Comparison of ENCODE assay signal across 8 cellular contexts in the genomic region with DNA sequence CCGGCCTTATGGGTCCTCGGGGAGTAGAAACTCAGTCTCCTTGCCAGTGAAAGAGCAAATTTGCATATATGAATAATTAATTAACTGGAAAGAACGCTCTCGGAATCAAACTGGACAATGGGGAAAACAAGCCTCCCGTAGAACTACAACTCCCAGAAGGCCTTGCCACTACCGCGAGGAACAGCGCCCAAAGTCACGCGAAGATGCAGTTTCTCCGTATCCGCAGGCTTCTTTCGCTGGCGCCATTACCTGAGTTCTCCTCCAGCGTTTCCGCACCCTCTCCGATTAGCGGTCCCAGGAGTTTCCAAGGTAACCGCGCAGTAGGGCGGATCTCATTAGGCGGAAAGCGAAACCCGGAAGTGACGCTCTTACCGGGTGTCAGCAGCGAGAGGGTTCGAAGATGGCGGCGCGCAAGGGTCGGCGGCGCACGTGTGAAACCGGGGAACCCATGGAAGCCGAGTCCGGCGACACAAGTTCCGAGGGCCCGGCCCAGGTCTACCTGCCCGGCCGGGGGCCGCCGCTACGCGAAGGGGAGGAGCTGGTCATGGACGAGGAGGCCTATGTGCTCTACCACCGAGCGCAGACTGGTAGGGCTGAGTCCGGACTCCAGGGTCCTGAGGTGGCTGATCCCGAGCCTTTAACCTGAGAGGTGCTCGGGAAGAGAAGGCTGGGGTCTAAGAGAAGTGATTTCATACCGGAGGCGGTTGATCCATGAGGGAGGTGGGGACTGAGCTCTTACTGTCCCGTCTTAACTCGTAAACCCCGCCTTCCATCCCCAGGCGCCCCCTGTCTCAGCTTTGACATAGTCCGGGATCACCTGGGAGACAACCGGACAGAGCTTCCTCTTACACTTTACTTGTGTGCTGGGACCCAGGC. TPM values are rescaled to one million over a fixed set of nuclear protein-coding genes. Genes with fewer than 3 reads are reported as not detected.
DNase-seq lines count a peak whose midpoint lies in the region; ATAC-seq and TF ChIP-seq lines count a peak whose summit lies in the region.

A gene (plus strand): TSS at position 378 of the 876 bp plus-strand sequence. CDS start 23 bp downstream, at position 401.

- no peaks in the 10 kb centered on the region for H4K20me1 ChIP-seq in PC-3 (ENCODE audit: low read length)

- no peaks in the 10 kb centered on the region for H3F3A ChIP-seq in PC-3 (ENCODE audit: low read length, unreplicated experiment)

- peaks cover 25% of the 10 kb centered on the region for H3K36me3 ChIP-seq in PC-3 (ENCODE audit: low read depth, low read length)

- peaks cover 18% of the 10 kb centered on the region for H3K4me1 ChIP-seq in PC-3 (ENCODE audit: insufficient read depth, low read length)

- H3K9me3 ChIP-seq in PC-3 (ENCODE audit: low read length) = no peaks in the 10 kb centered on the region

- H3K9ac ChIP-seq in PC-3 (ENCODE audit: low read length) = peak within 1 kb of the TSS; percentile 97

- H3K9me2 ChIP-seq in PC-3 (replicated peaks; ENCODE audit: low read length) = no peaks in the 10 kb centered on the region

- BruUV-seq in PC-3 (replicated peaks; lab: Mats Ljungman, UMichigan) = TSS peak; percentile 74

- TF ChIP-seq RAD21 in Ishikawa (IDR thresholded peaks at IDR 0.05; ENCODE audit: low read depth) = no peak

- no peak for TF ChIP-seq EP300 in Ishikawa (IDR thresholded peaks at IDR 0.05; ENCODE audit: borderline replicate concordance)

- peak; percentile 99 for DNase-seq in DMS 273 (lab: John Stamatoyannopoulos, UW; ENCODE audit: unreplicated experiment)
- DNase-seq in PC-3 = peak; percentile 94
- DNase-seq in activated T-cell treated with anti-CD3 and anti-CD28 coated beads for 48 hours (ENCODE audit: low read depth) = peak; percentile 90
- DNase-seq in epithelial cell of proximal tubule (ENCODE audit: low read depth) = peak; percentile 84
- peak; percentile 95 for DNase-seq in mucosa of gallbladder (ENCODE audit: low spot score)
- DNase-seq in stimulated activated CD8-positive, alpha-beta memory T cell treated with anti-CD3 and anti-CD28 coated beads, Interleukin-4, amount 100 ng/mL, for 4 hours (ENCODE audit: low read depth in 2 of 2, low spot score in 1 of 2) = peak; percentile 85 to 86

- TF ChIP-seq CTCF in PC-3 (conservative IDR thresholded peaks at IDR 0.05; ENCODE audit: low read depth, low read length) (peak; percentile 22; the same call in 1 of the 2 replicates), epithelial cell of proximal tubule (conservative IDR thresholded peaks at IDR 0.05; ENCODE audit: low read depth, low read length) (peak; percentile 28)

- ATAC-seq in GM21576 (IDR thresholded peaks at IDR 0.05; ENCODE audit: unreplicated experiment) (peak; percentile 66), PC-3 (peak; percentile 89)

- no peaks in the 10 kb centered on the region for H3K27me3 ChIP-seq in PC-3 (ENCODE audit: low read length)

- CTCF ChIA-PET in PC-3 (lab: Charles Lee) = interaction anchor here (1.5 kb wide), 1 partner anchor 138 kb away, joined by 6 read pairs; no protein-coding TSS in a partner anchor

- peak within 1 kb of the TSS; percentile 73 for H3K27ac ChIP-seq in PC-3 (ENCODE audit: low read length)

- peak within 1 kb of the TSS; percentile 99 for H3K4me2 ChIP-seq in PC-3 (ENCODE audit: low read length)

- H2AFZ ChIP-seq in PC-3 (ENCODE audit: low read length) = peak within 1 kb of the TSS; percentile 83

- intact Hi-C loops in PC-3 (cut with micrococcal nuclease) = loop anchor here (5.0 kb wide), 1 partner anchor 54 kb away; a partner anchor contains a TSS

- POLR2A ChIA-PET in PC-3 (lab: Charles Lee; ENCODE audit: unreplicated experiment) = no interaction called here

- peaks cover 30% of the 10 kb centered on the region for H3K79me2 ChIP-seq in PC-3 (ENCODE audit: low read length)

- H3K4me3 ChIP-seq in PC-3 (ENCODE audit: low read length) = peak within 1 kb of the TSS; percentile 87
- H3K4me3 ChIP-seq in epithelial cell of proximal tubule (ENCODE audit: low read depth, low read length) = peak within 1 kb of the TSS; percentile 100

TF ChIP-seq in Ishikawa, 13 proteins besides CTCF, POLR2A, EP300 and RAD21:
- peak; percentile 89 for TF ChIP-seq TAF1 (IDR thresholded peaks at IDR 0.05; ENCODE audit: low read depth)
- TF ChIP-seq YY1 (IDR thresholded peaks at IDR 0.05; ENCODE audit: low read depth) = peak; percentile 97
- TF ChIP-seq, protein P1, sequence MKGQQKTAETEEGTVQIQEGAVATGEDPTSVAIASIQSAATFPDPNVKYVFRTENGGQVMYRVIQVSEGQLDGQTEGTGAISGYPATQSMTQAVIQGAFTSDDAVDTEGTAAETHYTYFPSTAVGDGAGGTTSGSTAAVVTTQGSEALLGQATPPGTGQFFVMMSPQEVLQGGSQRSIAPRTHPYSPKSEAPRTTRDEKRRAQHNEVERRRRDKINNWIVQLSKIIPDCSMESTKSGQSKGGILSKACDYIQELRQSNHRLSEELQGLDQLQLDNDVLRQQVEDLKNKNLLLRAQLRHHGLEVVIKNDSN (IDR thresholded peaks at IDR 0.05) = peak; percentile 53; the same call in 1 of the 2 replicates
- TF ChIP-seq TCF12 (IDR thresholded peaks at IDR 0.05; ENCODE audit: low read depth) = no peak; the same call in 1 of the 2 replicates
- TF ChIP-seq, protein P2, sequence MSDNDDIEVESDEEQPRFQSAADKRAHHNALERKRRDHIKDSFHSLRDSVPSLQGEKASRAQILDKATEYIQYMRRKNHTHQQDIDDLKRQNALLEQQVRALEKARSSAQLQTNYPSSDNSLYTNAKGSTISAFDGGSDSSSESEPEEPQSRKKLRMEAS (IDR thresholded peaks at IDR 0.05) = peak; percentile 98
- TF ChIP-seq NFIC (IDR thresholded peaks at IDR 0.05) = no peak
- 0 out of 2 replicates have a peak, but pooled peaks have one; percentile 9 for TF ChIP-seq TEAD4 (IDR thresholded peaks at IDR 0.05)
- TF ChIP-seq, protein P3, sequence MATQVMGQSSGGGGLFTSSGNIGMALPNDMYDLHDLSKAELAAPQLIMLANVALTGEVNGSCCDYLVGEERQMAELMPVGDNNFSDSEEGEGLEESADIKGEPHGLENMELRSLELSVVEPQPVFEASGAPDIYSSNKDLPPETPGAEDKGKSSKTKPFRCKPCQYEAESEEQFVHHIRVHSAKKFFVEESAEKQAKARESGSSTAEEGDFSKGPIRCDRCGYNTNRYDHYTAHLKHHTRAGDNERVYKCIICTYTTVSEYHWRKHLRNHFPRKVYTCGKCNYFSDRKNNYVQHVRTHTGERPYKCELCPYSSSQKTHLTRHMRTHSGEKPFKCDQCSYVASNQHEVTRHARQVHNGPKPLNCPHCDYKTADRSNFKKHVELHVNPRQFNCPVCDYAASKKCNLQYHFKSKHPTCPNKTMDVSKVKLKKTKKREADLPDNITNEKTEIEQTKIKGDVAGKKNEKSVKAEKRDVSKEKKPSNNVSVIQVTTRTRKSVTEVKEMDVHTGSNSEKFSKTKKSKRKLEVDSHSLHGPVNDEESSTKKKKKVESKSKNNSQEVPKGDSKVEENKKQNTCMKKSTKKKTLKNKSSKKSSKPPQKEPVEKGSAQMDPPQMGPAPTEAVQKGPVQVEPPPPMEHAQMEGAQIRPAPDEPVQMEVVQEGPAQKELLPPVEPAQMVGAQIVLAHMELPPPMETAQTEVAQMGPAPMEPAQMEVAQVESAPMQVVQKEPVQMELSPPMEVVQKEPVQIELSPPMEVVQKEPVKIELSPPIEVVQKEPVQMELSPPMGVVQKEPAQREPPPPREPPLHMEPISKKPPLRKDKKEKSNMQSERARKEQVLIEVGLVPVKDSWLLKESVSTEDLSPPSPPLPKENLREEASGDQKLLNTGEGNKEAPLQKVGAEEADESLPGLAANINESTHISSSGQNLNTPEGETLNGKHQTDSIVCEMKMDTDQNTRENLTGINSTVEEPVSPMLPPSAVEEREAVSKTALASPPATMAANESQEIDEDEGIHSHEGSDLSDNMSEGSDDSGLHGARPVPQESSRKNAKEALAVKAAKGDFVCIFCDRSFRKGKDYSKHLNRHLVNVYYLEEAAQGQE (IDR thresholded peaks at IDR 0.05; ENCODE audit: low read depth) = no peak
- no peak for TF ChIP-seq CEBPB (IDR thresholded peaks at IDR 0.05)
- TF ChIP-seq CREB1 (IDR thresholded peaks at IDR 0.05; ENCODE audit: low read depth) = peak; percentile 85

RNA-seq across cellular contexts. Expression of the gene that starts here (rescaled TPM):
- total RNA-seq in PC-3 (2014; rRNA removed) (33.2 and 46.7 TPM in 2 replicates), epithelial cell of proximal tubule (51.2 and 58.7 TPM in 2 replicates), mucosa of gallbladder (27.6 TPM)

Comparison
In these comparisons a context has a peak if more than half of its experiments do, and no peak if none do; other contexts are left out.
1. Peak in every context shown above with its lines: DNase-seq, ATAC-seq, H3K4me3 ChIP-seq and H3K27ac ChIP-seq.